ENCODE assay signal across 33 cellular contexts in genomic region chr7:24127930-24128329, GRCh38.
"Had no signal": no experiment of that assay in that cellular context is flagged by ENCODE, and none has a peak within 500 bp of the region (broad histone marks: within the 10 kb centered on the region; RNA-seq: fewer than 3 reads in every experiment).

No MANE protein-coding gene starts in this region.

- ATAC-seq: activated CD4-positive, alpha-beta T cell treated with anti-CD3 and anti-CD28 coated beads for 36 hours; activated CD4-positive, CD25-positive, alpha-beta regulatory T cell treated with anti-CD3 and anti-CD28 coated beads, Interleukin-2, amount 50 U/mL, for 24 hours; activated CD8-positive, alpha-beta memory T cell treated with anti-CD3 and anti-CD28 coated beads, Interleukin-2, amount 10 ng/mL, durations not matched to agents 7 days and 5 days; activated CD8-positive, alpha-beta T cell treated with anti-CD3 and anti-CD28 coated beads, Interleukin-2, amount 10 ng/mL, durations not matched to agents 7 days and 5 days; activated naive CD8-positive, alpha-beta T cell treated with anti-CD3 and anti-CD28 coated beads, Interleukin-2, amount 50 U/mL, for 24 hours; WTC11 had no signal

- DNase-seq: activated CD4-positive, alpha-beta memory T cell treated with anti-CD3 and anti-CD28 coated beads, Interleukin-2, amount 10 ng/mL, durations not matched to agents 7 days and 5 days; activated CD4-positive, alpha-beta T cell treated with anti-CD3 and anti-CD28 coated beads for 1 hour; activated CD4-positive, alpha-beta T cell treated with anti-CD3 and anti-CD28 coated beads for 36 hours; activated CD4-positive, alpha-beta T cell treated with anti-CD3 and anti-CD28 coated beads for 48 hours; activated CD4-positive, alpha-beta T cell treated with anti-CD3 and anti-CD28 coated beads, Interleukin-2, amount 10 ng/mL, durations not matched to agents 7 days and 5 days; activated CD4-positive, alpha-beta T cell treated with anti-CD3 and anti-CD28 coated beads, Interleukin-2, amount 50 U/mL, for 48 hours; activated CD4-positive, CD25-positive, alpha-beta regulatory T cell; activated CD8-positive, alpha-beta memory T cell treated with anti-CD3 and anti-CD28 coated beads for 24 hours; activated CD8-positive, alpha-beta memory T cell treated with anti-CD3 and anti-CD28 coated beads, Interleukin-2, amount 10 ng/mL, durations not matched to agents 7 days and 5 days; activated CD8-positive, alpha-beta memory T cell treated with anti-CD3 and anti-CD28 coated beads, Interleukin-2, amount 50 U/mL, for 48 hours; activated CD8-positive, alpha-beta T cell treated with anti-CD3 and anti-CD28 coated beads, Interleukin-2, amount 10 ng/mL, durations not matched to agents 7 days and 5 days; activated effector memory CD4-positive, alpha-beta T cell treated with Interleukin-2 at 50 U/mL for 16 hours; activated gamma-delta T cell; activated naive CD4-positive, alpha-beta T cell treated with anti-CD3 and anti-CD28 coated beads, Interleukin-2, amount 10 ng/mL, durations not matched to agents 7 days and 5 days; activated naive CD4-positive, alpha-beta T cell treated with Interleukin-2 at 50 U/mL for 16 hours; activated naive CD8-positive, alpha-beta T cell treated with anti-CD3 and anti-CD28 coated beads, Interleukin-2, amount 10 ng/mL, durations not matched to agents 7 days and 5 days; activated naive CD8-positive, alpha-beta T cell treated with anti-CD3 and anti-CD28 coated beads, Interleukin-2, amount 50 U/mL, for 24 hours; activated T-cell treated with anti-CD3 and anti-CD28 coated beads, Interleukin-2, amount 50 U/mL, for 24 hours; activated T-cell treated with anti-CD3 and anti-CD28 coated beads, Interleukin-2, amount 50 U/mL, for 48 hours; amygdala; anterior cingulate cortex; caudate nucleus; cerebellar nuclear complex; colonic mucosa; T-helper 2 cell; T-helper 9 cell; WERI-Rb-1 had no signal

- FAIRE-seq: bronchial epithelial cell, TTC549 had no signal

- H3K27ac ChIP-seq: ascending aorta, cardiac muscle cell, colonic mucosa, WERI-Rb-1 had no signal
